1 cellular context compared by ENCODE assay signal in genomic region chr16:24482681-24483202, GRCh38.
TF ChIP-seq lines count a peak whose summit lies in the region.

No MANE protein-coding gene starts in this region.

TF ChIP-seq in GM23338, 12 proteins besides CTCF, POLR2A, EP300 and RAD21 (continued from another document):
- no peak for TF ChIP-seq ZNF462 (CRISPR knock-in tag; IDR thresholded peaks at IDR 0.05)
- no peak for TF ChIP-seq EZH2phosphoT487 (IDR thresholded peaks at IDR 0.05; ENCODE audit: unreplicated experiment)
- no peak for TF ChIP-seq ZNF331 (CRISPR knock-in tag; IDR thresholded peaks at IDR 0.05; ENCODE audit: low read depth)
- no peak for TF ChIP-seq POLR2AphosphoS5 (IDR thresholded peaks at IDR 0.05; ENCODE audit: low read depth)
- TF ChIP-seq STAT1 (IDR thresholded peaks at IDR 0.05; ENCODE audit: unreplicated experiment), result no peak
- no peak for TF ChIP-seq ZNF114 (CRISPR knock-in tag; IDR thresholded peaks at IDR 0.05)
- TF ChIP-seq EZH2 (IDR thresholded peaks at IDR 0.05; ENCODE audit: low read depth, unreplicated experiment), result no peak
- TF ChIP-seq REST (IDR thresholded peaks at IDR 0.05; ENCODE audit: unreplicated experiment), result no peak
- TF ChIP-seq NANOG (IDR thresholded peaks at IDR 0.05; ENCODE audit: borderline replicate concordance), result no peak
- no peak for TF ChIP-seq ETS1 (IDR thresholded peaks at IDR 0.05)
- TF ChIP-seq JUNB (IDR thresholded peaks at IDR 0.05; ENCODE audit: unreplicated experiment), result no peak
